Comparison of ENCODE assay signal across 11 cellular contexts in genomic region chr11:67466962-67467771, GRCh38. TPM values are rescaled to one million over a fixed set of nuclear protein-coding genes. Genes with fewer than 3 reads are reported as not detected.
DNase-seq lines count a peak whose midpoint lies in the region; ATAC-seq and TF ChIP-seq lines count a peak whose summit lies in the region.
"Had no signal": no experiment of that assay in that cellular context is flagged by ENCODE, and none has a peak within 500 bp of the region (broad histone marks: within the 10 kb centered on the region; RNA-seq: fewer than 3 reads in every experiment).

No MANE protein-coding gene starts in this region.

- H3K27me3 ChIP-seq in body of pancreas = no peaks in the 10 kb centered on the region
- H3K27me3 ChIP-seq in mucosa of stomach (ENCODE audit: control insufficient read depth, insufficient read depth, low read length) = no peaks in the 10 kb centered on the region
- H3K27me3 ChIP-seq: left lung had no signal

- ATAC-seq in body of pancreas (no peak), GM21737 (IDR thresholded peaks at IDR 0.05; ENCODE audit: unreplicated experiment) (no peak), GM21529 (IDR thresholded peaks at IDR 0.05; ENCODE audit: unreplicated experiment) (no peak)

- peaks cover 4% of the 10 kb centered on the region; the same call in 1 of the 2 replicates for H3K36me3 Mint-ChIP-seq in HFFc6 (ENCODE audit: low read depth)

- intact Hi-C loops in body of pancreas (cut with DNase I) = no loop called here

- H3K9me3 ChIP-seq in body of pancreas = no peaks in the 10 kb centered on the region
- H3K9me3 ChIP-seq in mucosa of stomach (ENCODE audit: control insufficient read depth, low read length) = no peaks in the 10 kb centered on the region
- H3K9me3 ChIP-seq: left lung had no signal

- H3K4me1 Mint-ChIP-seq in HFFc6 (ENCODE audit: low read depth) = peaks cover 12% of the 10 kb centered on the region; the same call in 1 of the 2 replicates

- H3K27ac ChIP-seq in 22Rv1 (peak overlapping the region; percentile 98), body of pancreas (peak overlapping the region; percentile 82 to 93 (median 87))

- H3K4me1 ChIP-seq in body of pancreas (peaks cover 57% of the 10 kb centered on the region), mucosa of stomach (ENCODE audit: control insufficient read depth, insufficient read depth, low read length) (peaks cover 50% of the 10 kb centered on the region)

- TF ChIP-seq CTCF in 22Rv1 (IDR thresholded peaks at IDR 0.05) (no peak), HFFc6 (IDR thresholded peaks at IDR 0.05) (no peak), body of pancreas (IDR thresholded peaks at IDR 0.05) (no peak)

- TF ChIP-seq POLR2A in body of pancreas (IDR thresholded peaks at IDR 0.05) = no peak

- no peaks in the 10 kb centered on the region for H3K9me3 Mint-ChIP-seq in HFFc6

- H3K4me3 ChIP-seq in body of pancreas (peak overlapping the region in 1 of 2 donors; percentile 89), mucosa of stomach (ENCODE audit: low read length) (peak overlapping the region; percentile 80)

- WGBS in body of pancreas, 2 donors = 18 to 33% methylated on average over 6 to 11 of the region's 11 CpGs

- H3K27me3 Mint-ChIP-seq in HFFc6 (ENCODE audit: insufficient read depth) = no peaks in the 10 kb centered on the region; the same call in 1 of the 2 replicates

- peak overlapping the region; percentile 7; the same call in 1 of the 2 replicates for H3K27ac Mint-ChIP-seq in HFFc6

- peak overlapping the region; percentile 87; the same call in 1 of the 2 replicates for H3K4me3 Mint-ChIP-seq in HFFc6

- DNase-seq in HFFc6 = no peak
- no peak for DNase-seq in body of pancreas
- no peak for DNase-seq in NCI-H1930 (lab: John Stamatoyannopoulos, UW)
- no peak for DNase-seq in AG08396 (ENCODE audit: low spot score)
- DNase-seq: activated CD4-positive, alpha-beta T cell treated with anti-CD3 and anti-CD28 coated beads, Interleukin-2, amount 50 U/mL, for 1 hour; NCI-H226 had no signal

- H3K9ac ChIP-seq in mucosa of stomach (ENCODE audit: low read length) = peak overlapping the region; percentile 88

- H3K36me3 ChIP-seq in body of pancreas (replicated peaks in 1 of 2; ENCODE audit: insufficient read depth in 1 of 2, low read depth in 2 of 2) = no peaks in the 10 kb centered on the region
- H3K36me3 ChIP-seq in mucosa of stomach (ENCODE audit: control insufficient read depth, insufficient read depth, low read length) = no peaks in the 10 kb centered on the region
- H3K36me3 ChIP-seq: left lung had no signal

RNA-seq across cellular contexts. Expression of gene TMEM134, which starts 1.9 kb away (rescaled TPM):
- 10 to 100 TPM; 28.5 to 43.7 (median 32.2) TPM for total RNA-seq in HFFc6 (2021; fragmentation: NEBNext Ultra II Directional; extraction: Animal tissue kit (Norgen Biotek cat#: 25700))
- 100 to 1,000 TPM in 1 of 2 donors, 10 to 100 TPM in 1; 69.5 to 118 TPM for total RNA-seq in body of pancreas

RNA-seq across cellular contexts. Expression of gene CABP4, which starts 12.0 kb away (rescaled TPM):
- not detected for total RNA-seq in HFFc6 (2021; fragmentation: NEBNext Ultra II Directional; extraction: Animal tissue kit (Norgen Biotek cat#: 25700))
- 1 to 10 TPM in 1 of 2 donors, not detected in 1; 3.1 TPM for total RNA-seq in body of pancreas

RNA-seq across cellular contexts. Expression of gene GPR152, which starts 14.6 kb away (rescaled TPM):
- not detected for total RNA-seq in HFFc6 (2021; fragmentation: NEBNext Ultra II Directional; extraction: Animal tissue kit (Norgen Biotek cat#: 25700))
- not detected for total RNA-seq in body of pancreas
- total RNA-seq: left lung had no signal

RNA-seq across cellular contexts. Expression of gene AIP, which starts 15.7 kb away (rescaled TPM):
- total RNA-seq in HFFc6 (2021; fragmentation: NEBNext Ultra II Directional; extraction: Animal tissue kit (Norgen Biotek cat#: 25700)) = 10 to 100 TPM; 53.0 to 59.4 (median 55.1) TPM
- total RNA-seq in body of pancreas = 10 to 100 TPM; 21.4 to 39.7 TPM

RNA-seq across cellular contexts. Expression of gene CORO1B, which starts 23.9 kb away (rescaled TPM):
- 100 to 1,000 TPM in 5 of 6 experiments, 10 to 100 TPM in 1; 98.8 to 127 (median 108) TPM for total RNA-seq in HFFc6 (2021; fragmentation: NEBNext Ultra II Directional; extraction: Animal tissue kit (Norgen Biotek cat#: 25700))
- total RNA-seq in body of pancreas = 10 to 100 TPM; 53.1 to 55.3 TPM
